In genomic region chr2:56444339-56444738, GRCh38 we compare ENCODE assay signal across 15 cellular contexts.
DNase-seq lines count a peak whose midpoint lies in the region; ATAC-seq and TF ChIP-seq lines count a peak whose summit lies in the region.
"Had no signal": no experiment of that assay in that cellular context is flagged by ENCODE, and none has a peak within 500 bp of the region (broad histone marks: within the 10 kb centered on the region; RNA-seq: fewer than 3 reads in every experiment).

No MANE protein-coding gene starts in this region.

- H3K9me3 Mint-ChIP-seq in Calu3 (ENCODE audit: low read depth, unreplicated experiment), result peaks cover 2% of the 10 kb centered on the region
- H3K9me3 Mint-ChIP-seq: CD8-positive, alpha-beta T cell had no signal

- intact Hi-C loops in Calu3 (cut with micrococcal nuclease; ENCODE audit: unreplicated experiment), result loop anchor here (10.0 kb wide), 2 partner anchors 300 to 1070 kb away; no protein-coding TSS in a partner anchor
- intact Hi-C loops in lower lobe of right lung (cut with DNase I), result no loop called here

- H3K9me3 ChIP-seq in Peyer's patch (no peaks in the 10 kb centered on the region), lower lobe of right lung (no peaks in the 10 kb centered on the region)
- H3K9me3 ChIP-seq: gastroesophageal sphincter had no signal

- no peak for TF ChIP-seq CTCF in Calu3 (IDR thresholded peaks at IDR 0.05; ENCODE audit: unreplicated experiment)
- TF ChIP-seq CTCF in Peyer's patch (IDR thresholded peaks at IDR 0.05), result no peak
- TF ChIP-seq CTCF in lower lobe of right lung (IDR thresholded peaks at IDR 0.05), result no peak

- peak overlapping the region; percentile 92 for H3K27ac Mint-ChIP-seq in Calu3 (ENCODE audit: unreplicated experiment)
- H3K27ac Mint-ChIP-seq: CD8-positive, alpha-beta T cell; IgD-negative memory B cell had no signal

- no peaks in the 10 kb centered on the region for H3K27me3 Mint-ChIP-seq in Calu3 (ENCODE audit: unreplicated experiment)
- H3K27me3 Mint-ChIP-seq: central memory CD8-positive, alpha-beta T cell; IgD-negative memory B cell had no signal

- H3K4me3 ChIP-seq in Peyer's patch (no peak overlapping the region), lower lobe of right lung (no peak overlapping the region)
- H3K4me3 ChIP-seq: gastroesophageal sphincter had no signal

- peaks cover 6% of the 10 kb centered on the region for H3K36me3 Mint-ChIP-seq in Calu3 (ENCODE audit: insufficient read depth, unreplicated experiment)
- H3K36me3 Mint-ChIP-seq: CD8-positive, alpha-beta T cell; IgD-negative memory B cell had no signal

- CTCF ChIA-PET in Calu3 (lab: Charles Lee), result interaction anchor here (0.5 to 0.6 kb wide), 2 partner anchors 103 to 367 kb away, joined by 3 read pairs; no protein-coding TSS in a partner anchor

- no peak for ATAC-seq in lower lobe of right lung
- ATAC-seq: CD8-positive, alpha-beta T cell; gastroesophageal sphincter; Panc1; sciatic nerve had no signal

- H3K27ac ChIP-seq in Peyer's patch, result peak overlapping the region in 3 of 4 donors; percentile 10 to 70 (median 60)
- H3K27ac ChIP-seq in lower lobe of right lung, result no peak overlapping the region
- H3K27ac ChIP-seq: gastroesophageal sphincter, VCaP had no signal

- no peak for TF ChIP-seq POLR2A in Peyer's patch (IDR thresholded peaks at IDR 0.05)

- no TSS peak for BruUV-seq in Calu3 (replicated peaks; lab: Mats Ljungman, UMichigan)

- H3K36me3 ChIP-seq in Peyer's patch (no peaks in the 10 kb centered on the region), lower lobe of right lung (no peaks in the 10 kb centered on the region)
- H3K36me3 ChIP-seq: gastroesophageal sphincter had no signal

- peaks cover 42% of the 10 kb centered on the region for H3K4me1 Mint-ChIP-seq in Calu3 (ENCODE audit: low read depth, unreplicated experiment)
- H3K4me1 Mint-ChIP-seq: central memory CD8-positive, alpha-beta T cell had no signal

- H3K27me3 ChIP-seq in Peyer's patch (no peaks in the 10 kb centered on the region), lower lobe of right lung (ENCODE audit: low read depth) (no peaks in the 10 kb centered on the region)
- H3K27me3 ChIP-seq: gastroesophageal sphincter had no signal

- H3K4me1 ChIP-seq in Peyer's patch, result no peaks in the 10 kb centered on the region
- no peaks in the 10 kb centered on the region for H3K4me1 ChIP-seq in lower lobe of right lung
- H3K4me1 ChIP-seq: gastroesophageal sphincter had no signal

- H3K4me3 Mint-ChIP-seq in Calu3 (ENCODE audit: low read depth, unreplicated experiment), result no peak overlapping the region
- H3K4me3 Mint-ChIP-seq: CD8-positive, alpha-beta T cell; central memory CD8-positive, alpha-beta T cell; IgD-negative memory B cell had no signal

- DNase-seq in Calu3, result peak; percentile 83
- peak; percentile 68 for DNase-seq in M059J (ENCODE audit: low read depth)
- peak in 2 of 3 donors; percentile 83 to 86 for DNase-seq in Peyer's patch
- peak; percentile 50 for DNase-seq in left kidney (ENCODE audit: low read depth, low spot score)
- no peak for DNase-seq in stimulated activated CD4-positive, alpha-beta T cell treated with anti-CD3 and anti-CD28 coated beads, Interleukin-1b, Interleukin-23, amount 100 ng/mL, for 48 hours
- DNase-seq in putamen (ENCODE audit: low spot score), result no peak
- DNase-seq in OCI-M2 (lab: John Stamatoyannopoulos, UW; ENCODE audit: unreplicated experiment), result no peak
- no peak for DNase-seq in lower lobe of right lung
- DNase-seq: CD8-positive, alpha-beta T cell had no signal

Comparison
In these comparisons a context has a peak if more than half of its experiments do, and no peak if none do; other contexts are left out.
1. DNase-seq: peak in Calu3 (single experiment), M059J (single experiment), Peyer's patch (2 of 3) and left kidney (single experiment); none in stimulated activated CD4-positive, alpha-beta T cell treated with anti-CD3 and anti-CD28 coated beads, Interleukin-1b, Interleukin-23, amount 100 ng/mL, for 48 hours (single experiment), putamen (single experiment), OCI-M2 (single experiment) and lower lobe of right lung (single experiment).